In genomic region chr2:112645396-112646101, GRCh38 we compare ENCODE assay signal across 8 cellular contexts. TPM values are rescaled to one million over a fixed set of nuclear protein-coding genes. Genes with fewer than 3 reads are reported as not detected.
A peak's percentile ranks its signal among the peaks of the same experiment; 100 is the strongest.
DNase-seq lines count a peak whose midpoint lies in the region; ATAC-seq and TF ChIP-seq lines count a peak whose summit lies in the region.

TSS of gene SLC20A1 (plus strand) at chr2:112645939. CDS start at chr2:112646829, 890 bp downstream.

- peak within 1 kb of the TSS; percentile 99 for H3K27ac ChIP-seq in PC-9
- peak within 1 kb of the TSS; percentile 96 to 99 for H3K27ac ChIP-seq in esophagus (ENCODE audit: low read depth in 2 of 2, low read length in 1 of 2)
- H3K27ac ChIP-seq in muscle layer of colon (ENCODE audit: low read depth, low read length) = peak within 1 kb of the TSS; percentile 97

- peak within 1 kb of the TSS; percentile 66; the same call in 1 of the 2 replicates for H2AFZ ChIP-seq in PC-9

- H3K9ac ChIP-seq in muscle layer of colon (ENCODE audit: low read length) = peak within 1 kb of the TSS; percentile 42

- peaks cover 70% of the 10 kb centered on the region for H3K79me2 ChIP-seq in PC-9 (ENCODE audit: low read depth)

- no peaks in the 10 kb centered on the region for H3K9me2 ChIP-seq in PC-9 (ENCODE audit: insufficient read depth)

- H3K9me3 Mint-ChIP-seq in IgD-negative memory B cell = no peaks in the 10 kb centered on the region
- H3K9me3 Mint-ChIP-seq in activated T-cell treated with anti-CD3 and anti-CD28 coated beads, Interleukin-2, amount 50 U/mL, for 24 hours = no peaks in the 10 kb centered on the region

- peak within 1 kb of the TSS; percentile 99 for H3K4me2 ChIP-seq in PC-9

- TF ChIP-seq CTCF in PC-9 (conservative IDR thresholded peaks at IDR 0.05) = peak; percentile 66

- H3K4me1 ChIP-seq in PC-9 (replicated peaks; ENCODE audit: insufficient read depth) = peaks cover 68% of the 10 kb centered on the region
- H3K4me1 ChIP-seq in esophagus (ENCODE audit: control insufficient read depth in 2 of 2, insufficient read depth in 2 of 2, low read length in 1 of 2) = no peaks in the 10 kb centered on the region
- peaks cover 32% of the 10 kb centered on the region for H3K4me1 ChIP-seq in muscle layer of colon (ENCODE audit: insufficient read depth, low read length)

- H3K27me3 Mint-ChIP-seq in IgD-negative memory B cell = no peaks in the 10 kb centered on the region
- no peaks in the 10 kb centered on the region for H3K27me3 Mint-ChIP-seq in activated T-cell treated with anti-CD3 and anti-CD28 coated beads, Interleukin-2, amount 50 U/mL, for 24 hours

- peak; percentile 89 for ATAC-seq in GM21529 (IDR thresholded peaks at IDR 0.05; ENCODE audit: unreplicated experiment)

- BruUV-seq in PC-9 (replicated peaks; lab: Mats Ljungman, UMichigan) = no TSS peak

- H3K4me3 ChIP-seq in PC-9 = peak within 1 kb of the TSS; percentile 99
- H3K4me3 ChIP-seq in esophagus (ENCODE audit: low read depth in 1 of 2, low read length in 2 of 2) = peak within 1 kb of the TSS; percentile 80 to 87
- peak within 1 kb of the TSS; percentile 67 to 85 for H3K4me3 ChIP-seq in muscle layer of colon (ENCODE audit: low read depth in 1 of 2, low read length in 2 of 2)

- POLR2A ChIA-PET in PC-9 (lab: Charles Lee; ENCODE audit: unreplicated experiment) = interaction anchor here (0.6 to 3.1 kb wide), 7 partner anchors 10 to 61 kb away, joined by 3 to 57 read pairs (median 6); partner anchors contain the start of gene CHCHD5

- H3K9me3 ChIP-seq in PC-9 (ENCODE audit: insufficient read depth, low read depth) (no peaks in the 10 kb centered on the region), esophagus (ENCODE audit: control insufficient read depth in 2 of 2, insufficient read depth in 1 of 2, low read depth in 1 of 2, low read length in 1 of 2) (no peaks in the 10 kb centered on the region), muscle layer of colon (ENCODE audit: low read length) (no peaks in the 10 kb centered on the region)

- H3K4me1 Mint-ChIP-seq in IgD-negative memory B cell = peaks cover 31 to 37% (median 33%) of the 10 kb centered on the region in 3 donors
- H3K4me1 Mint-ChIP-seq in activated T-cell treated with anti-CD3 and anti-CD28 coated beads, Interleukin-2, amount 50 U/mL, for 24 hours (ENCODE audit: low read depth) = peaks cover 54% of the 10 kb centered on the region

- peak within 1 kb of the TSS; percentile 73 to 93 (median 85) for H3K27ac Mint-ChIP-seq in IgD-negative memory B cell
- peak within 1 kb of the TSS; percentile 93 for H3K27ac Mint-ChIP-seq in activated T-cell treated with anti-CD3 and anti-CD28 coated beads, Interleukin-2, amount 50 U/mL, for 24 hours

- peak within 1 kb of the TSS; percentile 90 to 97 (median 95) for H3K4me3 Mint-ChIP-seq in IgD-negative memory B cell
- peak within 1 kb of the TSS; percentile 99 for H3K4me3 Mint-ChIP-seq in activated T-cell treated with anti-CD3 and anti-CD28 coated beads, Interleukin-2, amount 50 U/mL, for 24 hours

- H3K27me3 ChIP-seq in PC-9 (ENCODE audit: insufficient read depth, low read depth) (no peaks in the 10 kb centered on the region), esophagus (ENCODE audit: control insufficient read depth in 1 of 2, insufficient read depth in 2 of 2, low read length in 2 of 2) (no peaks in the 10 kb centered on the region), muscle layer of colon (ENCODE audit: control insufficient read depth in 1 of 2, insufficient read depth in 2 of 2, low read length in 2 of 2) (no peaks in the 10 kb centered on the region)

- H3K36me3 ChIP-seq in PC-9 (ENCODE audit: low read depth) = peaks cover 37% of the 10 kb centered on the region
- H3K36me3 ChIP-seq in esophagus (ENCODE audit: control insufficient read depth in 2 of 2, insufficient read depth in 2 of 2, low read length in 1 of 2) = no peaks in the 10 kb centered on the region
- peaks cover 26% of the 10 kb centered on the region for H3K36me3 ChIP-seq in muscle layer of colon (ENCODE audit: insufficient read depth, low read length)

- H3K36me3 Mint-ChIP-seq in IgD-negative memory B cell = peaks cover 2% of the 10 kb centered on the region
- peaks cover 41% of the 10 kb centered on the region for H3K36me3 Mint-ChIP-seq in activated T-cell treated with anti-CD3 and anti-CD28 coated beads, Interleukin-2, amount 50 U/mL, for 24 hours (ENCODE audit: low read depth)

- intact Hi-C loops in PC-9 (cut with micrococcal nuclease; ENCODE audit: unreplicated experiment) = loop anchor here (1.0 to 10.0 kb wide), 5 partner anchors 18 to 429 kb away; partner anchors contain the start of gene CHCHD5

- DNase-seq in DMS153 treated with DMSO at 0.1 percent for 48 hours (lab: John Stamatoyannopoulos, UW; ENCODE audit: unreplicated experiment) (peak; percentile 81), PC-9 (peak; percentile 93 to 98)
- DNase-seq in activated T-cell treated with anti-CD3 and anti-CD28 coated beads, Interleukin-2, amount 50 U/mL, for 24 hours = peak; percentile 99
- DNase-seq in stimulated activated CD8-positive, alpha-beta memory T cell treated with anti-CD3 and anti-CD28 coated beads, Interleukin-7, amount 100 ng/mL, for 4 hours (ENCODE audit: low read depth in 2 of 2) = peak; percentile 92 to 99

- H3F3A ChIP-seq in PC-9 (ENCODE audit: insufficient read depth, low read depth) = peaks cover 83% of the 10 kb centered on the region

- 0 to 1% methylated on average over 74 to 82 of the region's 82 CpGs for WGBS in esophagus, 2 donors

- peaks cover 38% of the 10 kb centered on the region for H4K20me1 ChIP-seq in PC-9 (ENCODE audit: insufficient read depth)

- CTCF ChIA-PET in PC-9 (lab: Charles Lee) = interaction anchor here (0.5 to 1.7 kb wide), 9 partner anchors 12 to 61 kb away, joined by 3 to 19 read pairs (median 7); partner anchors contain the start of gene CHCHD5

RNA-seq across cellular contexts. Expression of gene SLC20A1, which starts in this region (rescaled TPM):
- 19.3 TPM for polyA plus RNA-seq in IgD-negative memory B cell
- 99.9 and 106 TPM in 2 replicates for total RNA-seq in PC-9 (2021)
- polyA plus RNA-seq in esophagus = 10 to 100 TPM; 10.1 to 10.4 TPM

Comparison
In these comparisons a context has a peak if more than half of its experiments do, and no peak if none do; other contexts are left out.
1. Peak in every context shown above with its lines: DNase-seq, ATAC-seq, H3K4me3 ChIP-seq and H3K27ac ChIP-seq.